9 cellular contexts compared by ENCODE assay signal in the genomic region with DNA sequence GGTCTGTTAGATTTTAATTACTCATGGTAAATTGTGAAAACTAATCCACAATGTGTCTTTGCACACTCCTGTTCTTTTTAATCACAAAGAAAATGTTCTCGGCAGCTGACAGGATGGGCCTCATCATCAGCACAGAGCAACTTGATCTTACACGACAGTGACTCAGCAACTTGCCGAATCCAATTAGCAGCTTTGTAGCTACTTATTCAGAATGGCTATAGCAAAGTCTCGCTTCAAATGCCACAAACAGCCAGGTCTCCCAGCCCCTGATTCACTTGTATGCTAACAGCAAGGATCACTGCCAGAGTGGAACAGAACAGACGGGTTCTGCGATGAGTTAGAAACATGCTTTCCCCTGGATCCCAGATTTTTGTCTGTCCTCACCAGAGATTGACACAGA.
DNase-seq lines count a peak whose midpoint lies in the region; ATAC-seq and TF ChIP-seq lines count a peak whose summit lies in the region.
"Had no signal": no experiment of that assay in that cellular context is flagged by ENCODE, and none has a peak within 500 bp of the region (broad histone marks: within the 10 kb centered on the region; RNA-seq: fewer than 3 reads in every experiment).

No MANE protein-coding gene starts in this region.

- H3K9me3 Mint-ChIP-seq in neural crest cell, result peaks cover 19% of the 10 kb centered on the region

- H3K9me3 ChIP-seq in NT2/D1 (ENCODE audit: insufficient read depth, low read length) (peaks cover 11% of the 10 kb centered on the region; the same call in 1 of the 2 replicates), fibroblast of lung (ENCODE audit: control insufficient read depth, insufficient read depth, low read depth, low read length) (no peaks in the 10 kb centered on the region)

- H3K9ac ChIP-seq in NT2/D1 (ENCODE audit: insufficient read length, low read depth) (no peak overlapping the region), fibroblast of lung (ENCODE audit: insufficient read depth, low read length) (no peak overlapping the region)

- H3K36me3 Mint-ChIP-seq in neural crest cell (ENCODE audit: low read depth), result peaks cover 30% of the 10 kb centered on the region

- no peak overlapping the region for H3K4me3 Mint-ChIP-seq in neural crest cell

- ATAC-seq in GM21423 (IDR thresholded peaks at IDR 0.05; ENCODE audit: unreplicated experiment), result no peak

- H3K4me2 ChIP-seq in fibroblast of lung (ENCODE audit: extremely low read depth, insufficient read depth, low read length), result no peak overlapping the region

- H3K27me3 ChIP-seq in NT2/D1 (ENCODE audit: insufficient read depth, insufficient read length) (no peaks in the 10 kb centered on the region), fibroblast of lung (ENCODE audit: control insufficient read depth, insufficient read depth, low read length) (no peaks in the 10 kb centered on the region)

- H3K4me1 ChIP-seq in NT2/D1 (ENCODE audit: insufficient read depth, insufficient read length) (peaks cover 3% of the 10 kb centered on the region), fibroblast of lung (ENCODE audit: control insufficient read depth, extremely low read depth, insufficient read depth, low read length) (no peaks in the 10 kb centered on the region)

- H3K36me3 ChIP-seq in NT2/D1 (ENCODE audit: insufficient read depth, insufficient read length, low read length) (no peaks in the 10 kb centered on the region), fibroblast of lung (ENCODE audit: control insufficient read depth, insufficient read depth, low read length) (no peaks in the 10 kb centered on the region)

- no peaks in the 10 kb centered on the region for H3K79me2 ChIP-seq in fibroblast of lung (ENCODE audit: control insufficient read depth, insufficient read depth, low read length)

- H3K27ac ChIP-seq in fibroblast of lung (ENCODE audit: insufficient read depth, low read length), result no peak overlapping the region

- no peak overlapping the region for H2AFZ ChIP-seq in fibroblast of lung (ENCODE audit: low read length)

- H3K4me1 Mint-ChIP-seq in neural crest cell, result peaks cover 16% of the 10 kb centered on the region

- peak overlapping the region; percentile 90 for H3K27ac Mint-ChIP-seq in neural crest cell (ENCODE audit: unreplicated experiment)

- H3K27me3 Mint-ChIP-seq in neural crest cell (ENCODE audit: low read depth), result no peaks in the 10 kb centered on the region

- no peak for TF ChIP-seq CTCF in fibroblast of lung (conservative IDR thresholded peaks at IDR 0.05 in 1 of 2, IDR thresholded peaks at IDR 0.05 in 1 of 2; ENCODE audit: low read depth in 1 of 2, low read length in 2 of 2)
- no peak for TF ChIP-seq CTCF in neural crest cell (conservative IDR thresholded peaks at IDR 0.05)

- H3K4me3 ChIP-seq in NT2/D1 (ENCODE audit: insufficient read length, low read depth) (no peak overlapping the region), fibroblast of lung (replicated peaks in 1 of 4; ENCODE audit: control extremely low read depth in 1 of 4, insufficient read depth in 1 of 4, low read depth in 3 of 4, low read length in 4 of 4) (no peak overlapping the region)

- peak; percentile 68 for DNase-seq in GM04503 (ENCODE audit: low read depth)
- DNase-seq in NT2/D1 (ENCODE audit: low read depth, low spot score), result peak; percentile 43
- DNase-seq in fibroblast of lung (ENCODE audit: low read depth in 2 of 2), result peak; percentile 73 to 92
- DNase-seq in neural crest cell (ENCODE audit: low read depth, low spot score), result no peak
- no peak for DNase-seq in activated CD4-positive, alpha-beta T cell treated with anti-CD3 and anti-CD28 coated beads for 4 hours
- DNase-seq in stimulated activated CD4-positive, alpha-beta T cell treated with anti-CD3 and anti-CD28 coated beads, Interleukin-4, amount 100 ng/mL, for 1 hour, result no peak
- DNase-seq in cerebellum (ENCODE audit: low spot score), result no peak
- DNase-seq: activated CD8-positive, alpha-beta memory T cell treated with anti-CD3 and anti-CD28 coated beads, Interleukin-2, amount 50 U/mL, for 48 hours had no signal

- H4K20me1 ChIP-seq in fibroblast of lung (ENCODE audit: control insufficient read depth, extremely low read depth, insufficient read depth, low read length), result no peaks in the 10 kb centered on the region

Comparison
In these comparisons a context has a peak if more than half of its experiments do, and no peak if none do; other contexts are left out.
1. DNase-seq: peak in GM04503 (single experiment), NT2/D1 (single experiment) and fibroblast of lung (2 of 2); none in neural crest cell (single experiment), activated CD4-positive, alpha-beta T cell treated with anti-CD3 and anti-CD28 coated beads for 4 hours (0 of 2), stimulated activated CD4-positive, alpha-beta T cell treated with anti-CD3 and anti-CD28 coated beads, Interleukin-4, amount 100 ng/mL, for 1 hour (single experiment) and cerebellum (single experiment).